1 cellular context compared by ENCODE assay signal in the genomic region with DNA sequence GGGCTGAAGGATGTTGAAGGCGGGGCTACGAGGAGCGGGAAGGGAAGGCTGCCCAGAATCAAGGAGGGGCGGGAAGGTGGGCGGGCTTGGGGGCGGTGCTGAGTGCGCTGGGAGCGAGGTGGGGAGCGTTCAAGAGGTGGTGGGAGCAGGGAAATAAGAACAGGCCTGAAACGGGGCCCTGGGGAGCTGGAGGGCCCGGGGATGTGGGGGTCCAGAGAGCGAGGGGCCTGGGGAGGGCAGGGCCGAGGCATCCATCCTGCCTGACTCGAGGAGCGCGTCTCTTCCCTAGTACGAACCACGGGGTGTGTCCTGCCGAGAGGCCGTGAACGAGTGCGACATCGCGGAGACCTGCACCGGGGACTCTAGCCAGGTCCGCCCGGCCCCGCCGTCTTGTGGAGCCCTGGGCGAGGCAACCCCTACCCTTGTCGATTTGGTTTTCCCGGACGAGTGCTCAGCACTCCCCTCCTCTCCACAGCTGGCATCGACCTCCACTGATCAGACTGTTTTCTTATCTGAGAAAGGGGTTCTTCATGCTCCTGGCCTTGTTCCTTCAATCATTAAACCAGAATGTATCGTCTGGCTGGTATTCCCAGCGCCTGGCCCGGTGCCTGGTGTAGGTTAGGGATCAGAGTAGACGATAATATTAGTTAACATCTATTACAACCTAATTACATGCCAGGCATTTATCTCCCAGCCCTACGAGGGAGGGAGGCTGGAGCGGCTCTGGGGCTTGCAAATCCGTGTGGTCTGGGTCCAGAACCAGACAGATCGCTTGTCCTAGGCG.
TF ChIP-seq lines count a peak whose summit lies in the region.

No MANE protein-coding gene starts in this region.

TF ChIP-seq in GM23338, 12 proteins besides CTCF, POLR2A, EP300 and RAD21:
- no peak for TF ChIP-seq REST (IDR thresholded peaks at IDR 0.05; ENCODE audit: unreplicated experiment)
- no peak for TF ChIP-seq ZNF331 (CRISPR knock-in tag; IDR thresholded peaks at IDR 0.05; ENCODE audit: low read depth)
- TF ChIP-seq CREB1 (CRISPR knock-in tag; IDR thresholded peaks at IDR 0.05; ENCODE audit: low read depth) = no peak
- no peak for TF ChIP-seq JUNB (IDR thresholded peaks at IDR 0.05; ENCODE audit: unreplicated experiment)
- TF ChIP-seq, protein P1, sequence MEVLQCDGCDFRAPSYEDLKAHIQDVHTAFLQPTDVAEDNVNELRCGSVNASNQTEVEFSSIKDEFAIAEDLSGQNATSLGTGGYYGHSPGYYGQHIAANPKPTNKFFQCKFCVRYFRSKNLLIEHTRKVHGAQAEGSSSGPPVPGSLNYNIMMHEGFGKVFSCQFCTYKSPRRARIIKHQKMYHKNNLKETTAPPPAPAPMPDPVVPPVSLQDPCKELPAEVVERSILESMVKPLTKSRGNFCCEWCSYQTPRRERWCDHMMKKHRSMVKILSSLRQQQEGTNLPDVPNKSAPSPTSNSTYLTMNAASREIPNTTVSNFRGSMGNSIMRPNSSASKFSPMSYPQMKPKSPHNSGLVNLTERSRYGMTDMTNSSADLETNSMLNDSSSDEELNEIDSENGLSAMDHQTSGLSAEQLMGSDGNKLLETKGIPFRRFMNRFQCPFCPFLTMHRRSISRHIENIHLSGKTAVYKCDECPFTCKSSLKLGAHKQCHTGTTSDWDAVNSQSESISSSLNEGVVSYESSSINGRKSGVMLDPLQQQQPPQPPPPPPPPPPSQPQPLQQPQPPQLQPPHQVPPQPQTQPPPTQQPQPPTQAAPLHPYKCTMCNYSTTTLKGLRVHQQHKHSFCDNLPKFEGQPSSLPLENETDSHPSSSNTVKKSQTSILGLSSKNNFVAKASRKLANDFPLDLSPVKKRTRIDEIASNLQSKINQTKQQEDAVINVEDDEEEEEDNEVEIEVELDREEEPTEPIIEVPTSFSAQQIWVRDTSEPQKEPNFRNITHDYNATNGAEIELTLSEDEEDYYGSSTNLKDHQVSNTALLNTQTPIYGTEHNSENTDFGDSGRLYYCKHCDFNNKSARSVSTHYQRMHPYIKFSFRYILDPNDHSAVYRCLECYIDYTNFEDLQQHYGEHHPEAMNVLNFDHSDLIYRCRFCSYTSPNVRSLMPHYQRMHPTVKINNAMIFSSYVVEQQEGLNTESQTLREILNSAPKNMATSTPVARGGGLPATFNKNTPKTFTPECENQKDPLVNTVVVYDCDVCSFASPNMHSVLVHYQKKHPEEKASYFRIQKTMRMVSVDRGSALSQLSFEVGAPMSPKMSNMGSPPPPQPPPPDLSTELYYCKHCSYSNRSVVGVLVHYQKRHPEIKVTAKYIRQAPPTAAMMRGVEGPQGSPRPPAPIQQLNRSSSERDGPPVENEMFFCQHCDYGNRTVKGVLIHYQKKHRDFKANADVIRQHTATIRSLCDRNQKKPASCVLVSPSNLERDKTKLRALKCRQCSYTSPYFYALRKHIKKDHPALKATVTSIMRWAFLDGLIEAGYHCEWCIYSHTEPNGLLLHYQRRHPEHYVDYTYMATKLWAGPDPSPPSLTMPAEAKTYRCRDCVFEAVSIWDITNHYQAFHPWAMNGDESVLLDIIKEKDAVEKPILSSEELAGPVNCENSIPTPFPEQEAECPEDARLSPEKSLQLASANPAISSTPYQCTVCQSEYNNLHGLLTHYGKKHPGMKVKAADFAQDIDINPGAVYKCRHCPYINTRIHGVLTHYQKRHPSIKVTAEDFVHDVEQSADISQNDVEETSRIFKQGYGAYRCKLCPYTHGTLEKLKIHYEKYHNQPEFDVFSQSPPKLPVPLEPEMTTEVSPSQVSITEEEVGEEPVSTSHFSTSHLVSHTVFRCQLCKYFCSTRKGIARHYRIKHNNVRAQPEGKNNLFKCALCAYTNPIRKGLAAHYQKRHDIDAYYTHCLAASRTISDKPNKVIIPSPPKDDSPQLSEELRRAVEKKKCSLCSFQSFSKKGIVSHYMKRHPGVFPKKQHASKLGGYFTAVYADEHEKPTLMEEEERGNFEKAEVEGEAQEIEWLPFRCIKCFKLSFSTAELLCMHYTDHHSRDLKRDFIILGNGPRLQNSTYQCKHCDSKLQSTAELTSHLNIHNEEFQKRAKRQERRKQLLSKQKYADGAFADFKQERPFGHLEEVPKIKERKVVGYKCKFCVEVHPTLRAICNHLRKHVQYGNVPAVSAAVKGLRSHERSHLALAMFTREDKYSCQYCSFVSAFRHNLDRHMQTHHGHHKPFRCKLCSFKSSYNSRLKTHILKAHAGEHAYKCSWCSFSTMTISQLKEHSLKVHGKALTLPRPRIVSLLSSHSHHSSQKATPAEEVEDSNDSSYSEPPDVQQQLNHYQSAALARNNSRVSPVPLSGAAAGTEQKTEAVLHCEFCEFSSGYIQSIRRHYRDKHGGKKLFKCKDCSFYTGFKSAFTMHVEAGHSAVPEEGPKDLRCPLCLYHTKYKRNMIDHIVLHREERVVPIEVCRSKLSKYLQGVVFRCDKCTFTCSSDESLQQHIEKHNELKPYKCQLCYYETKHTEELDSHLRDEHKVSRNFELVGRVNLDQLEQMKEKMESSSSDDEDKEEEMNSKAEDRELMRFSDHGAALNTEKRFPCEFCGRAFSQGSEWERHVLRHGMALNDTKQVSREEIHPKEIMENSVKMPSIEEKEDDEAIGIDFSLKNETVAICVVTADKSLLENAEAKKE (CRISPR knock-in tag; IDR thresholded peaks at IDR 0.05) = no peak
- no peak for TF ChIP-seq ETS1 (IDR thresholded peaks at IDR 0.05)
TF ChIP-seq in GM23338: peak in this region for 0.
